Comparison of ENCODE assay signal across 19 cellular contexts in the genomic region with DNA sequence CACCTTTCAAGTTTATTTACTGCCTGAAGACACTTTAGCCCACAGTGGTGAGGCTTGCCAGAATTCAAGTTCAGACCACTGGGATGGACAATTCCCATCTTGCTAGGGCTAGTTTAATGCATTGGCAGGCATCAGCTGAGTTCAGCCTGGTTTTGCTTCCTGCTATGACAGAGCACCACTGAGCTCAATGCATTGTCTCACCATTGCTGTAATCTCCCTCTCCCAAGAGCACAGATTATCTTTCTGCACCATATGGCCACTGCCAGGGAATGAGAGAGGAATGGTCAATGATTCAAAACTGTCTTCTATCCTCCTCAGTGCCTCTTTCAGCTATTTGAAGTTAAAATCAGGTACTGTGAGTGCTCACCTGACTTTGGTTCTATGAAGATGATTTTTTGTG.
A peak's percentile ranks its signal among the peaks of the same experiment; 100 is the strongest.
DNase-seq lines count a peak whose midpoint lies in the region; ATAC-seq and TF ChIP-seq lines count a peak whose summit lies in the region.
"Had no signal": no experiment of that assay in that cellular context is flagged by ENCODE, and none has a peak within 500 bp of the region (broad histone marks: within the 10 kb centered on the region; RNA-seq: fewer than 3 reads in every experiment).

No MANE protein-coding gene starts in this region.

- no peaks in the 10 kb centered on the region for H3K27me3 ChIP-seq in WERI-Rb-1 (ENCODE audit: insufficient read depth, low read depth, severe bottlenecking)
- H3K27me3 ChIP-seq: BLaER1 had no signal

- DNase-seq in D341Med (ENCODE audit: low spot score) (peak; percentile 49), NCI-H524 treated with DMSO at 0.1 percent for 48 hours (lab: John Stamatoyannopoulos, UW) (peak; percentile 12), WERI-Rb-1 (peak; percentile 78), neural crest cell (ENCODE audit: low read depth, low spot score) (no peak), lower leg skin (ENCODE audit: low spot score in 2 of 2) (no peak)
- no peak for DNase-seq in stimulated activated CD4-positive, alpha-beta T cell treated with anti-CD3 and anti-CD28 coated beads, Interleukin-4, amount 100 ng/mL, for 1 hour
- DNase-seq: Calu3; CD8-positive, alpha-beta T cell; DMS79 treated with DMSO at 0.1 percent for 48 hours; HCEC 1CT had no signal

- H3K27me3 Mint-ChIP-seq in neural crest cell (ENCODE audit: low read depth) = no peaks in the 10 kb centered on the region

- H3K9me3 Mint-ChIP-seq in neural crest cell = peaks cover 3% of the 10 kb centered on the region
- H3K9me3 Mint-ChIP-seq: CD8-positive, alpha-beta T cell; GM23338 had no signal

- no peaks in the 10 kb centered on the region for H3K9me3 ChIP-seq in WERI-Rb-1 (ENCODE audit: severe bottlenecking)
- H3K9me3 ChIP-seq: A549 had no signal

- peak overlapping the region; percentile 74 for H3K27ac ChIP-seq in WERI-Rb-1
- H3K27ac ChIP-seq: 22Rv1, A549, BLaER1, HL-60, KMS-11 had no signal

- no peak for TF ChIP-seq CTCF in WERI-Rb-1 (IDR thresholded peaks at IDR 0.05; ENCODE audit: low read depth, low read length)
- TF ChIP-seq CTCF in neural crest cell (conservative IDR thresholded peaks at IDR 0.05) = no peak
- no peak for TF ChIP-seq CTCF in lower leg skin (IDR thresholded peaks at IDR 0.05)

- intact Hi-C loops in lower leg skin (cut with DNase I; ENCODE audit: low total_unique reads) = no loop called here

- no peak for ATAC-seq in GM21723 (IDR thresholded peaks at IDR 0.05; ENCODE audit: unreplicated experiment)
- ATAC-seq: A549; CD8-positive, alpha-beta T cell; GM12878; GM23338 had no signal

- H3K4me3 ChIP-seq in WERI-Rb-1 (ENCODE audit: low read depth, low read length) (no peak overlapping the region), lower leg skin (ENCODE audit: low read depth, poor library complexity, severe bottlenecking) (no peak overlapping the region)
- H3K4me3 ChIP-seq: A549, BLaER1, GM12878, GM23338 had no signal

- H3K4me3 Mint-ChIP-seq in neural crest cell = no peak overlapping the region
- H3K4me3 Mint-ChIP-seq: CD14-positive monocyte; CD8-positive, alpha-beta T cell; GM23338 had no signal

- no peaks in the 10 kb centered on the region for H3K4me1 Mint-ChIP-seq in neural crest cell
- H3K4me1 Mint-ChIP-seq: CD14-positive monocyte, GM23338 had no signal

- no peak for TF ChIP-seq POLR2A in lower leg skin (IDR thresholded peaks at IDR 0.05)

- peak overlapping the region; percentile 19 for H3K27ac Mint-ChIP-seq in neural crest cell (ENCODE audit: unreplicated experiment)
- H3K27ac Mint-ChIP-seq: CD14-positive monocyte; CD8-positive, alpha-beta T cell; GM23338 had no signal

- H3K36me3 Mint-ChIP-seq in neural crest cell (ENCODE audit: low read depth) = no peaks in the 10 kb centered on the region
- H3K36me3 Mint-ChIP-seq: CD14-positive monocyte; CD8-positive, alpha-beta T cell had no signal

- no peaks in the 10 kb centered on the region for H3K36me3 ChIP-seq in WERI-Rb-1
- H3K36me3 ChIP-seq: BLaER1 had no signal

Comparison
In these comparisons a context has a peak if more than half of its experiments do, and no peak if none do; other contexts are left out.
1. DNase-seq: peak in D341Med (single experiment), NCI-H524 treated with DMSO at 0.1 percent for 48 hours (single experiment) and WERI-Rb-1 (single experiment); none in neural crest cell (single experiment), stimulated activated CD4-positive, alpha-beta T cell treated with anti-CD3 and anti-CD28 coated beads, Interleukin-4, amount 100 ng/mL, for 1 hour (single experiment) and lower leg skin (0 of 2).